ENCODE assay signal across 26 cellular contexts in genomic region chr3:140198242-140198641, GRCh38.
DNase-seq lines count a peak whose midpoint lies in the region; ATAC-seq lines count a peak whose summit lies in the region.
"Had no signal": no experiment of that assay in that cellular context is flagged by ENCODE, and none has a peak within 500 bp of the region (broad histone marks: within the 10 kb centered on the region; RNA-seq: fewer than 3 reads in every experiment).

No MANE protein-coding gene starts in this region.

- ATAC-seq in Right ventricle myocardium inferior (peak; percentile 65), HG03469 (IDR thresholded peaks at IDR 0.05; ENCODE audit: unreplicated experiment) (no peak), HG03565 (IDR thresholded peaks at IDR 0.05; ENCODE audit: unreplicated experiment) (no peak), HG02981 (IDR thresholded peaks at IDR 0.05; ENCODE audit: unreplicated experiment) (no peak)
- ATAC-seq: activated CD8-positive, alpha-beta memory T cell treated with anti-CD3 and anti-CD28 coated beads, Interleukin-2, amount 10 ng/mL, durations not matched to agents 7 days and 5 days; GM12878; stimulated activated naive B cell treated with anti-CD40 and anti-IgM and Interleukin-4, amounts not matched to agents 10 μg/mL and 1 μg/mL and 100 μg/mL, for 72 hours had no signal

- DNase-seq in Right ventricle myocardium inferior (ENCODE audit: missing footprints) = no peak
- no peak for DNase-seq in cardiac septum (ENCODE audit: low spot score)
- DNase-seq in NCI-H69 (lab: John Stamatoyannopoulos, UW) = peak; percentile 75
- DNase-seq in hippocampal formation (lab: John Stamatoyannopoulos, UW) = peak; percentile 76 to 88
- DNase-seq in substantia nigra (lab: John Stamatoyannopoulos, UW) = peak in 46 of 49 donors; percentile 14 to 88 (median 68)
- DNase-seq: activated CD4-positive, alpha-beta T cell treated with anti-CD3 and anti-CD28 coated beads for 48 hours; activated CD8-positive, alpha-beta memory T cell treated with anti-CD3 and anti-CD28 coated beads, Interleukin-2, amount 10 ng/mL, durations not matched to agents 7 days and 5 days; activated naive CD4-positive, alpha-beta T cell treated with anti-CD3 and anti-CD28 coated beads, Interleukin-2, amount 50 U/mL, for 16 hours; COR-L47; cortex of kidney; GOT3; MG63; NCI-H1436 treated with DMSO at 0.1 percent for 48 hours; NCI-H510A; RPMI8226; SK-N-SH; stimulated activated CD4-positive, alpha-beta T cell treated with anti-CD3 and anti-CD28 coated beads, Interleukin-1b, Interleukin-23, amount 100 ng/mL, for 48 hours; stimulated activated naive B cell treated with anti-CD40 and anti-IgM and Interleukin-4, amounts not matched to agents 10 μg/mL and 1 μg/mL and 100 μg/mL, for 72 hours; testis had no signal

- H3K27ac ChIP-seq in substantia nigra (ENCODE audit: low read depth, low read length, poor library complexity, severe bottlenecking) = peak overlapping the region; percentile 40
- H3K27ac ChIP-seq: skin epidermis, testis, vagina, VCaP had no signal

- intact Hi-C loops in Right ventricle myocardium inferior (cut with DNase I) (no loop called here), cardiac septum (cut with DNase I) (no loop called here)

Comparison
In these comparisons a context has a peak if more than half of its experiments do, and no peak if none do; other contexts are left out.
1. DNase-seq: peak in NCI-H69 (single experiment), hippocampal formation (2 of 2) and substantia nigra (46 of 49); none in Right ventricle myocardium inferior (single experiment) and cardiac septum (single experiment).